ENCODE assay signal across 31 cellular contexts in the genomic region with DNA sequence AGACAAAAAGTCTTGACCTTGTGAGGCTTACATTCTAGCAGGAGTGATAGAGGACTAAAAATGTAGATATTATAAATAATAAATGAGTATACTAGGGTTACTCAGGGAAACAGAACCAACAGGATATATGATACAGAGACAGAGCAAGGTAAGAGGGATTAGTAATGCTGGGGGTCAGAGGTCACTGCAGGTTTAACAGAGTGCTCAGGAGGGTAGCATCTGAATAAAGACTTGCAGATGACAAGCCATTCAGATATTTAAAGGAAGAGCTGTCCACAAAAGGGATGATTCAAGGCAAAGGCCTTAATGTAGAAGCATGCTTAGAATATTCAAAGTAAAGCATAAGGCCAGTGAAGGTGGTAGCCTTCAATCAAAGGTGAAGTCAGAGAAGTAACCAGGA.
"Had no signal": no experiment of that assay in that cellular context is flagged by ENCODE, and none has a peak within 500 bp of the region (broad histone marks: within the 10 kb centered on the region; RNA-seq: fewer than 3 reads in every experiment).

No MANE protein-coding gene starts in this region.

- H3K4me1 ChIP-seq: ascending aorta, breast epithelium had no signal

- H3K36me3 Mint-ChIP-seq: activated naive CD4-positive, alpha-beta T cell treated with anti-CD3 and anti-CD28 coated beads, Interleukin-2, amount 10 ng/mL, durations not matched to agents 7 days and 5 days; activated naive CD4-positive, alpha-beta T cell treated with anti-CD3 and anti-CD28 coated beads, Interleukin-2, amount 50 U/mL, for 72 hours; activated naive CD8-positive, alpha-beta T cell treated with anti-CD3 and anti-CD28 coated beads, Interleukin-2, amount 10 ng/mL, durations not matched to agents 7 days and 5 days; brain had no signal

- H3K9me3 Mint-ChIP-seq: activated CD4-positive, alpha-beta memory T cell treated with anti-CD3 and anti-CD28 coated beads, Interleukin-2, amount 10 ng/mL, durations not matched to agents 7 days and 5 days; activated CD4-positive, alpha-beta T cell treated with anti-CD3 and anti-CD28 coated beads, Interleukin-2, amount 10 ng/mL, durations not matched to agents 7 days and 5 days; activated naive CD4-positive, alpha-beta T cell treated with anti-CD3 and anti-CD28 coated beads, Interleukin-2, amount 10 ng/mL, durations not matched to agents 7 days and 5 days; activated naive CD4-positive, alpha-beta T cell treated with anti-CD3 and anti-CD28 coated beads, Interleukin-2, amount 50 U/mL, for 72 hours; activated naive CD8-positive, alpha-beta T cell treated with anti-CD3 and anti-CD28 coated beads, Interleukin-2, amount 10 ng/mL, durations not matched to agents 7 days and 5 days; activated T-cell treated with anti-CD3 and anti-CD28 coated beads, Interleukin-2, amount 50 U/mL, for 24 hours; activated T-cell treated with anti-CD3 and anti-CD28 coated beads, Interleukin-2, amount 50 U/mL, for 72 hours; central memory CD8-positive, alpha-beta T cell; dendritic cell treated with granulocyte-macrophage colony-stimulating factor and Interleukin-4, amounts not matched to agents 40 ng/mL and 50 ng/mL, for 4 days; T-helper 2 cell treated with Interferon-gamma antibody and Interleukin-4, amounts not matched to agents 5 μg/mL and 100 μg/mL, for 36 hours had no signal

- H3K27me3 Mint-ChIP-seq: activated CD4-positive, alpha-beta memory T cell treated with anti-CD3 and anti-CD28 coated beads, Interleukin-2, amount 10 ng/mL, durations not matched to agents 7 days and 5 days; activated CD4-positive, alpha-beta T cell treated with anti-CD3 and anti-CD28 coated beads, Interleukin-2, amount 10 ng/mL, durations not matched to agents 7 days and 5 days; activated naive CD4-positive, alpha-beta T cell treated with anti-CD3 and anti-CD28 coated beads, Interleukin-2, amount 10 ng/mL, durations not matched to agents 7 days and 5 days; activated T-cell treated with anti-CD3 and anti-CD28 coated beads, Interleukin-2, amount 50 U/mL, for 24 hours; brain; central memory CD8-positive, alpha-beta T cell; dendritic cell treated with granulocyte-macrophage colony-stimulating factor and Interleukin-4, amounts not matched to agents 40 ng/mL and 50 ng/mL, for 4 days; T-helper 17 cell had no signal

- H3K27ac Mint-ChIP-seq: activated CD4-positive, alpha-beta memory T cell treated with anti-CD3 and anti-CD28 coated beads, Interleukin-2, amount 10 ng/mL, durations not matched to agents 7 days and 5 days; activated CD4-positive, alpha-beta T cell treated with anti-CD3 and anti-CD28 coated beads, Interleukin-2, amount 10 ng/mL, durations not matched to agents 7 days and 5 days; activated naive CD4-positive, alpha-beta T cell treated with anti-CD3 and anti-CD28 coated beads, Interleukin-2, amount 10 ng/mL, durations not matched to agents 7 days and 5 days; activated naive CD4-positive, alpha-beta T cell treated with anti-CD3 and anti-CD28 coated beads, Interleukin-2, amount 50 U/mL, for 72 hours; activated naive CD8-positive, alpha-beta T cell treated with anti-CD3 and anti-CD28 coated beads, Interleukin-2, amount 10 ng/mL, durations not matched to agents 7 days and 5 days; activated T-cell treated with anti-CD3 and anti-CD28 coated beads, Interleukin-2, amount 50 U/mL, for 24 hours; activated T-cell treated with anti-CD3 and anti-CD28 coated beads, Interleukin-2, amount 50 U/mL, for 72 hours; brain; dendritic cell treated with granulocyte-macrophage colony-stimulating factor and Interleukin-4, amounts not matched to agents 40 ng/mL and 50 ng/mL, for 4 days; endodermal cell; T-helper 17 cell; T-helper 2 cell treated with Interferon-gamma antibody and Interleukin-4, amounts not matched to agents 5 μg/mL and 100 μg/mL, for 36 hours had no signal

- H3K4me3 Mint-ChIP-seq: activated CD4-positive, alpha-beta memory T cell treated with anti-CD3 and anti-CD28 coated beads, Interleukin-2, amount 10 ng/mL, durations not matched to agents 7 days and 5 days; activated CD4-positive, alpha-beta T cell treated with anti-CD3 and anti-CD28 coated beads, Interleukin-2, amount 10 ng/mL, durations not matched to agents 7 days and 5 days; activated naive CD4-positive, alpha-beta T cell treated with anti-CD3 and anti-CD28 coated beads, Interleukin-2, amount 10 ng/mL, durations not matched to agents 7 days and 5 days; activated naive CD8-positive, alpha-beta T cell treated with anti-CD3 and anti-CD28 coated beads, Interleukin-2, amount 10 ng/mL, durations not matched to agents 7 days and 5 days; activated T-cell treated with anti-CD3 and anti-CD28 coated beads, Interleukin-2, amount 50 U/mL, for 24 hours; activated T-cell treated with anti-CD3 and anti-CD28 coated beads, Interleukin-2, amount 50 U/mL, for 72 hours; brain; central memory CD8-positive, alpha-beta T cell; dendritic cell treated with granulocyte-macrophage colony-stimulating factor and Interleukin-4, amounts not matched to agents 40 ng/mL and 50 ng/mL, for 4 days; endodermal cell; T-helper 17 cell; T-helper 2 cell treated with Interferon-gamma antibody and Interleukin-4, amounts not matched to agents 5 μg/mL and 100 μg/mL, for 36 hours had no signal

- H3K9me3 ChIP-seq: ascending aorta, breast epithelium, esophagus squamous epithelium had no signal

- H3K27me3 ChIP-seq: ascending aorta, breast epithelium, dorsolateral prefrontal cortex, esophagus squamous epithelium had no signal

- DNase-seq: activated CD4-positive, alpha-beta memory T cell treated with anti-CD3 and anti-CD28 coated beads, Interleukin-2, amount 10 ng/mL, durations not matched to agents 7 days and 5 days; activated CD4-positive, alpha-beta T cell treated with anti-CD3 and anti-CD28 coated beads for 4 hours; activated CD4-positive, alpha-beta T cell treated with anti-CD3 and anti-CD28 coated beads, Interleukin-2, amount 10 ng/mL, durations not matched to agents 7 days and 5 days; activated CD4-positive, alpha-beta T cell treated with anti-CD3 and anti-CD28 coated beads, Interleukin-2, amount 50 U/mL, for 4 hours; activated CD4-positive, CD25-positive, alpha-beta regulatory T cell; activated CD4-positive, CD25-positive, alpha-beta regulatory T cell treated with anti-CD3 and anti-CD28 coated beads, Interleukin-2, amount 50 U/mL, for 72 hours; activated CD8-positive, alpha-beta memory T cell treated with anti-CD3 and anti-CD28 coated beads, Interleukin-2, amount 50 U/mL, for 48 hours; activated gamma-delta T cell; activated naive CD4-positive, alpha-beta T cell; activated naive CD4-positive, alpha-beta T cell treated with anti-CD3 and anti-CD28 coated beads, Interleukin-2, amount 10 ng/mL, durations not matched to agents 7 days and 5 days; activated naive CD8-positive, alpha-beta T cell treated with anti-CD3 and anti-CD28 coated beads, Interleukin-2, amount 10 ng/mL, durations not matched to agents 7 days and 5 days; activated T-cell treated with anti-CD3 and anti-CD28 coated beads for 4 hours; activated T-cell treated with anti-CD3 and anti-CD28 coated beads, Interleukin-2, amount 50 U/mL, for 24 hours; activated T-cell treated with anti-CD3 and anti-CD28 coated beads, Interleukin-2, amount 50 U/mL, for 72 hours; dorsolateral prefrontal cortex; effector memory CD4-positive, alpha-beta T cell; endodermal cell; esophagus squamous epithelium; head of caudate nucleus; T-helper 1 cell; T-helper 17 cell; T1000; WERI-Rb-1 had no signal

- H3K27ac ChIP-seq: ascending aorta, breast epithelium, coronary artery, dorsolateral prefrontal cortex, esophagus squamous epithelium, WERI-Rb-1 had no signal

- H3K4me3 ChIP-seq: ascending aorta, breast epithelium, coronary artery, dorsolateral prefrontal cortex, esophagus squamous epithelium had no signal

- H3K36me3 ChIP-seq: ascending aorta, breast epithelium, esophagus squamous epithelium, WERI-Rb-1 had no signal

- H3K4me1 Mint-ChIP-seq: activated CD4-positive, alpha-beta memory T cell treated with anti-CD3 and anti-CD28 coated beads, Interleukin-2, amount 10 ng/mL, durations not matched to agents 7 days and 5 days; activated CD4-positive, alpha-beta T cell treated with anti-CD3 and anti-CD28 coated beads, Interleukin-2, amount 10 ng/mL, durations not matched to agents 7 days and 5 days; activated naive CD4-positive, alpha-beta T cell treated with anti-CD3 and anti-CD28 coated beads, Interleukin-2, amount 10 ng/mL, durations not matched to agents 7 days and 5 days; activated naive CD8-positive, alpha-beta T cell treated with anti-CD3 and anti-CD28 coated beads, Interleukin-2, amount 10 ng/mL, durations not matched to agents 7 days and 5 days; brain; central memory CD8-positive, alpha-beta T cell; endodermal cell; T-helper 17 cell had no signal
